9 cellular contexts compared by ENCODE assay signal in genomic region chr4:115234405-115235093, GRCh38.
DNase-seq lines count a peak whose midpoint lies in the region; ATAC-seq lines count a peak whose summit lies in the region.
"Had no signal": no experiment of that assay in that cellular context is flagged by ENCODE, and none has a peak within 500 bp of the region (broad histone marks: within the 10 kb centered on the region; RNA-seq: fewer than 3 reads in every experiment).

No MANE protein-coding gene starts in this region.

- peak; percentile 54 for DNase-seq in NOMO-1 treated with dmso at 0.1 percent for 144 hours (lab: John Stamatoyannopoulos, UW; ENCODE audit: unreplicated experiment)
- peak; percentile 24 for DNase-seq in glomerular visceral epithelial cell (ENCODE audit: extremely low spot score)
- DNase-seq in cerebellum (ENCODE audit: low spot score) = no peak
- no peak for DNase-seq in left lobe of liver (ENCODE audit: low spot score)
- no peak for DNase-seq in stimulated activated naive CD4-positive, alpha-beta T cell (lab: John Stamatoyannopoulos, UW)
- DNase-seq: activated B cell treated with CpG ODN at 0.5 μM for 24 hours had no signal

- peak; percentile 48 for ATAC-seq in GM18519 (IDR thresholded peaks at IDR 0.05; ENCODE audit: low FRiP score, unreplicated experiment)
- peak; percentile 47 for ATAC-seq in HG03066 (IDR thresholded peaks at IDR 0.05; ENCODE audit: low read depth, unreplicated experiment)
- ATAC-seq in left lobe of liver = no peak
- ATAC-seq: mucosa of descending colon had no signal

Comparison
In these comparisons a context has a peak if more than half of its experiments do, and no peak if none do; other contexts are left out.
1. DNase-seq: peak in NOMO-1 treated with dmso at 0.1 percent for 144 hours (single experiment) and glomerular visceral epithelial cell (single experiment); none in cerebellum (single experiment), left lobe of liver (single experiment) and stimulated activated naive CD4-positive, alpha-beta T cell (0 of 6).